1 cellular context compared by ENCODE assay signal in the genomic region with DNA sequence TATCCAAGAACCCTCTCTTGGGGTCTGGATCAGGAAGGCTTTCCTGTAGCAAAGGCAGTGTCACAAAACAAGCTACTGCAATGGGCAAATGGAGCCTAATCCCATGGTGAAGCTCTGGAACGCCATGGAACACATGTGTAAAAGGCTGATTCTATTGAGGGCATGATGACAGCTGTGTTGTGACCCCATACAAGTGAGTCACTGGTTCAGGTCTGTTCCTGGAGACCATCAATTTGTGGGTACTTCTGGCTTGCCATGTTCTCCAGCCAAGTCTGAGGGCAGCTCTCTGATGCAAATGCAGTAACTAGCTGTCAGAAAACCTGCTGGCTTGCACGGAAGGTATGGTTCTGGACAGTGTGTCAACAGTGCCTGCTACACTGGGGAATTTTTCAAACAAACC.
TF ChIP-seq lines count a peak whose summit lies in the region.

No MANE protein-coding gene starts in this region.

TF ChIP-seq in HepG2, 621 proteins besides CTCF, POLR2A, EP300 and RAD21 (continued from another document):
- TF ChIP-seq, protein P1, sequence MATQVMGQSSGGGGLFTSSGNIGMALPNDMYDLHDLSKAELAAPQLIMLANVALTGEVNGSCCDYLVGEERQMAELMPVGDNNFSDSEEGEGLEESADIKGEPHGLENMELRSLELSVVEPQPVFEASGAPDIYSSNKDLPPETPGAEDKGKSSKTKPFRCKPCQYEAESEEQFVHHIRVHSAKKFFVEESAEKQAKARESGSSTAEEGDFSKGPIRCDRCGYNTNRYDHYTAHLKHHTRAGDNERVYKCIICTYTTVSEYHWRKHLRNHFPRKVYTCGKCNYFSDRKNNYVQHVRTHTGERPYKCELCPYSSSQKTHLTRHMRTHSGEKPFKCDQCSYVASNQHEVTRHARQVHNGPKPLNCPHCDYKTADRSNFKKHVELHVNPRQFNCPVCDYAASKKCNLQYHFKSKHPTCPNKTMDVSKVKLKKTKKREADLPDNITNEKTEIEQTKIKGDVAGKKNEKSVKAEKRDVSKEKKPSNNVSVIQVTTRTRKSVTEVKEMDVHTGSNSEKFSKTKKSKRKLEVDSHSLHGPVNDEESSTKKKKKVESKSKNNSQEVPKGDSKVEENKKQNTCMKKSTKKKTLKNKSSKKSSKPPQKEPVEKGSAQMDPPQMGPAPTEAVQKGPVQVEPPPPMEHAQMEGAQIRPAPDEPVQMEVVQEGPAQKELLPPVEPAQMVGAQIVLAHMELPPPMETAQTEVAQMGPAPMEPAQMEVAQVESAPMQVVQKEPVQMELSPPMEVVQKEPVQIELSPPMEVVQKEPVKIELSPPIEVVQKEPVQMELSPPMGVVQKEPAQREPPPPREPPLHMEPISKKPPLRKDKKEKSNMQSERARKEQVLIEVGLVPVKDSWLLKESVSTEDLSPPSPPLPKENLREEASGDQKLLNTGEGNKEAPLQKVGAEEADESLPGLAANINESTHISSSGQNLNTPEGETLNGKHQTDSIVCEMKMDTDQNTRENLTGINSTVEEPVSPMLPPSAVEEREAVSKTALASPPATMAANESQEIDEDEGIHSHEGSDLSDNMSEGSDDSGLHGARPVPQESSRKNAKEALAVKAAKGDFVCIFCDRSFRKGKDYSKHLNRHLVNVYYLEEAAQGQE (IDR thresholded peaks at IDR 0.05; ENCODE audit: borderline replicate concordance in 1 of 2, low read depth in 1 of 2, low read length in 2 of 2) = no peak
- TF ChIP-seq HNF4A (CRISPR knock-in tag; IDR thresholded peaks at IDR 0.05) (no peak), MATR3 (CRISPR knock-in tag; IDR thresholded peaks at IDR 0.05) (no peak), ATM (IDR thresholded peaks at IDR 0.05; ENCODE audit: borderline replicate concordance) (no peak), KLF15 (CRISPR knock-in tag; IDR thresholded peaks at IDR 0.05; ENCODE audit: borderline replicate concordance) (no peak), ZNF382 (CRISPR knock-in tag; IDR thresholded peaks at IDR 0.05; ENCODE audit: borderline replicate concordance) (no peak), NCOR1 (IDR thresholded peaks at IDR 0.05; ENCODE audit: borderline replicate concordance, low read length) (no peak), DNMT1 (CRISPR knock-in tag; IDR thresholded peaks at IDR 0.05) (no peak), ZNF496 (CRISPR knock-in tag; IDR thresholded peaks at IDR 0.05; ENCODE audit: insufficient replicate concordance) (no peak), YY1 (IDR thresholded peaks at IDR 0.05; ENCODE audit: insufficient read depth, insufficient replicate concordance, low read depth, low read length) (no peak), ZNF567 (CRISPR knock-in tag; IDR thresholded peaks at IDR 0.05; ENCODE audit: borderline replicate concordance) (no peak)
- TF ChIP-seq, protein P2, sequence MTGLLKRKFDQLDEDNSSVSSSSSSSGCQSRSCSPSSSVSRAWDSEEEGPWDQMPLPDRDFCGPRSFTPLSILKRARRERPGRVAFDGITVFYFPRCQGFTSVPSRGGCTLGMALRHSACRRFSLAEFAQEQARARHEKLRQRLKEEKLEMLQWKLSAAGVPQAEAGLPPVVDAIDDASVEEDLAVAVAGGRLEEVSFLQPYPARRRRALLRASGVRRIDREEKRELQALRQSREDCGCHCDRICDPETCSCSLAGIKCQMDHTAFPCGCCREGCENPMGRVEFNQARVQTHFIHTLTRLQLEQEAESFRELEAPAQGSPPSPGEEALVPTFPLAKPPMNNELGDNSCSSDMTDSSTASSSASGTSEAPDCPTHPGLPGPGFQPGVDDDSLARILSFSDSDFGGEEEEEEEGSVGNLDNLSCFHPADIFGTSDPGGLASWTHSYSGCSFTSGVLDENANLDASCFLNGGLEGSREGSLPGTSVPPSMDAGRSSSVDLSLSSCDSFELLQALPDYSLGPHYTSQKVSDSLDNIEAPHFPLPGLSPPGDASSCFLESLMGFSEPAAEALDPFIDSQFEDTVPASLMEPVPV (CRISPR knock-in tag; IDR thresholded peaks at IDR 0.05) = no peak
- TF ChIP-seq, protein P3, sequence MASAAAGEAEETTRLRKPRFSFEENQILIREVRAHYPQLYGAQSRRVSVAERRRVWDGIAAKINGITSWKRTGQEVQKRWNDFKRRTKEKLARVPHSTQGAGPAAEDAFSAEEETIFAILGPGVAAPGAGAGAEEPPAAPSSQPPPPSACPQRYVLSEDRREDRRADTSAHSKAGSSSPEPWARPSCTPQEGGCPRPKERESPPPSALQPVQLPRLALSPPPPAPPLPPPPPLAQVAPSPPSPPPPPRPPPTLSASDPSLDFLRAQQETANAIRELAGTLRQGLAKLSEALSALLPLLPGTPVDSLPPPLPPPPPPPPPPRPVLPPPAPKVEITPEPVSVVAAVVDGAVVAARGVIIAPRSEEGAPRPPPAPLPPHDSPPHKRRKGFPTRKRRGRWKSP (CRISPR knock-in tag; IDR thresholded peaks at IDR 0.05) = no peak
- TF ChIP-seq, protein P4, sequence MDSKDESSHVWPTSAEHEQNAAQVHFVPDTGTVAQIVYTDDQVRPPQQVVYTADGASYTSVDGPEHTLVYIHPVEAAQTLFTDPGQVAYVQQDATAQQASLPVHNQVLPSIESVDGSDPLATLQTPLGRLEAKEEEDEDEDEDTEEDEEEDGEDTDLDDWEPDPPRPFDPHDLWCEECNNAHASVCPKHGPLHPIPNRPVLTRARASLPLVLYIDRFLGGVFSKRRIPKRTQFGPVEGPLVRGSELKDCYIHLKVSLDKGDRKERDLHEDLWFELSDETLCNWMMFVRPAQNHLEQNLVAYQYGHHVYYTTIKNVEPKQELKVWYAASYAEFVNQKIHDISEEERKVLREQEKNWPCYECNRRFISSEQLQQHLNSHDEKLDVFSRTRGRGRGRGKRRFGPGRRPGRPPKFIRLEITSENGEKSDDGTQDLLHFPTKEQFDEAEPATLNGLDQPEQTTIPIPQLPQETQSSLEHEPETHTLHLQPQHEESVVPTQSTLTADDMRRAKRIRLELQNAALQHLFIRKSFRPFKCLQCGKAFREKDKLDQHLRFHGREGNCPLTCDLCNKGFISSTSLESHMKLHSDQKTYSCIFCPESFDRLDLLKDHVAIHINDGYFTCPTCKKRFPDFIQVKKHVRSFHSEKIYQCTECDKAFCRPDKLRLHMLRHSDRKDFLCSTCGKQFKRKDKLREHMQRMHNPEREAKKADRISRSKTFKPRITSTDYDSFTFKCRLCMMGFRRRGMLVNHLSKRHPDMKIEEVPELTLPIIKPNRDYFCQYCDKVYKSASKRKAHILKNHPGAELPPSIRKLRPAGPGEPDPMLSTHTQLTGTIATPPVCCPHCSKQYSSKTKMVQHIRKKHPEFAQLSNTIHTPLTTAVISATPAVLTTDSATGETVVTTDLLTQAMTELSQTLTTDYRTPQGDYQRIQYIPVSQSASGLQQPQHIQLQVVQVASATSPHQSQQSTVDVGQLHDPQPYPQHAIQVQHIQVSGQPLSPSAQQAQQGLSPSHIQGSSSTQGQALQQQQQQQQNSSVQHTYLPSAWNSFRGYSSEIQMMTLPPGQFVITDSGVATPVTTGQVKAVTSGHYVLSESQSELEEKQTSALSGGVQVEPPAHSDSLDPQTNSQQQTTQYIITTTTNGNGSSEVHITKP (CRISPR knock-in tag; IDR thresholded peaks at IDR 0.05; ENCODE audit: low read depth) = no peak
- TF ChIP-seq, protein P5, sequence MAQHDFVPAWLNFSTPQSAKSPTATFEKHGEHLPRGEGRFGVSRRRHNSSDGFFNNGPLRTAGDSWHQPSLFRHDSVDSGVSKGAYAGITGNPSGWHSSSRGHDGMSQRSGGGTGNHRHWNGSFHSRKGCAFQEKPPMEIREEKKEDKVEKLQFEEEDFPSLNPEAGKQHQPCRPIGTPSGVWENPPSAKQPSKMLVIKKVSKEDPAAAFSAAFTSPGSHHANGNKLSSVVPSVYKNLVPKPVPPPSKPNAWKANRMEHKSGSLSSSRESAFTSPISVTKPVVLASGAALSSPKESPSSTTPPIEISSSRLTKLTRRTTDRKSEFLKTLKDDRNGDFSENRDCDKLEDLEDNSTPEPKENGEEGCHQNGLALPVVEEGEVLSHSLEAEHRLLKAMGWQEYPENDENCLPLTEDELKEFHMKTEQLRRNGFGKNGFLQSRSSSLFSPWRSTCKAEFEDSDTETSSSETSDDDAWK (CRISPR knock-in tag; IDR thresholded peaks at IDR 0.05) = no peak
- TF ChIP-seq, protein P6, sequence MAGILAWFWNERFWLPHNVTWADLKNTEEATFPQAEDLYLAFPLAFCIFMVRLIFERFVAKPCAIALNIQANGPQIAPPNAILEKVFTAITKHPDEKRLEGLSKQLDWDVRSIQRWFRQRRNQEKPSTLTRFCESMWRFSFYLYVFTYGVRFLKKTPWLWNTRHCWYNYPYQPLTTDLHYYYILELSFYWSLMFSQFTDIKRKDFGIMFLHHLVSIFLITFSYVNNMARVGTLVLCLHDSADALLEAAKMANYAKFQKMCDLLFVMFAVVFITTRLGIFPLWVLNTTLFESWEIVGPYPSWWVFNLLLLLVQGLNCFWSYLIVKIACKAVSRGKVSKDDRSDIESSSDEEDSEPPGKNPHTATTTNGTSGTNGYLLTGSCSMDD (CRISPR knock-in tag; IDR thresholded peaks at IDR 0.05) = no peak
- TF ChIP-seq, protein P7, sequence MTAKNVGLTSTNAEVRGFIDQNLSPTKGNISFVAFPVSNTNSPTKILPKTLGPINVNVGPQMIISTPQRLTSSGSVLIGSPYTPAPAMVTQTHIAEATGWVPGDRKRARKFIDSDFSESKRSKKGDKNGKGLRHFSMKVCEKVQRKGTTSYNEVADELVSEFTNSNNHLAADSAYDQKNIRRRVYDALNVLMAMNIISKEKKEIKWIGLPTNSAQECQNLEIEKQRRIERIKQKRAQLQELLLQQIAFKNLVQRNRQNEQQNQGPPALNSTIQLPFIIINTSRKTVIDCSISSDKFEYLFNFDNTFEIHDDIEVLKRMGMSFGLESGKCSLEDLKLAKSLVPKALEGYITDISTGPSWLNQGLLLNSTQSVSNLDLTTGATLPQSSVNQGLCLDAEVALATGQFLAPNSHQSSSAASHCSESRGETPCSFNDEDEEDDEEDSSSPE (CRISPR knock-in tag; IDR thresholded peaks at IDR 0.05) = no peak
- TF ChIP-seq, protein P8, sequence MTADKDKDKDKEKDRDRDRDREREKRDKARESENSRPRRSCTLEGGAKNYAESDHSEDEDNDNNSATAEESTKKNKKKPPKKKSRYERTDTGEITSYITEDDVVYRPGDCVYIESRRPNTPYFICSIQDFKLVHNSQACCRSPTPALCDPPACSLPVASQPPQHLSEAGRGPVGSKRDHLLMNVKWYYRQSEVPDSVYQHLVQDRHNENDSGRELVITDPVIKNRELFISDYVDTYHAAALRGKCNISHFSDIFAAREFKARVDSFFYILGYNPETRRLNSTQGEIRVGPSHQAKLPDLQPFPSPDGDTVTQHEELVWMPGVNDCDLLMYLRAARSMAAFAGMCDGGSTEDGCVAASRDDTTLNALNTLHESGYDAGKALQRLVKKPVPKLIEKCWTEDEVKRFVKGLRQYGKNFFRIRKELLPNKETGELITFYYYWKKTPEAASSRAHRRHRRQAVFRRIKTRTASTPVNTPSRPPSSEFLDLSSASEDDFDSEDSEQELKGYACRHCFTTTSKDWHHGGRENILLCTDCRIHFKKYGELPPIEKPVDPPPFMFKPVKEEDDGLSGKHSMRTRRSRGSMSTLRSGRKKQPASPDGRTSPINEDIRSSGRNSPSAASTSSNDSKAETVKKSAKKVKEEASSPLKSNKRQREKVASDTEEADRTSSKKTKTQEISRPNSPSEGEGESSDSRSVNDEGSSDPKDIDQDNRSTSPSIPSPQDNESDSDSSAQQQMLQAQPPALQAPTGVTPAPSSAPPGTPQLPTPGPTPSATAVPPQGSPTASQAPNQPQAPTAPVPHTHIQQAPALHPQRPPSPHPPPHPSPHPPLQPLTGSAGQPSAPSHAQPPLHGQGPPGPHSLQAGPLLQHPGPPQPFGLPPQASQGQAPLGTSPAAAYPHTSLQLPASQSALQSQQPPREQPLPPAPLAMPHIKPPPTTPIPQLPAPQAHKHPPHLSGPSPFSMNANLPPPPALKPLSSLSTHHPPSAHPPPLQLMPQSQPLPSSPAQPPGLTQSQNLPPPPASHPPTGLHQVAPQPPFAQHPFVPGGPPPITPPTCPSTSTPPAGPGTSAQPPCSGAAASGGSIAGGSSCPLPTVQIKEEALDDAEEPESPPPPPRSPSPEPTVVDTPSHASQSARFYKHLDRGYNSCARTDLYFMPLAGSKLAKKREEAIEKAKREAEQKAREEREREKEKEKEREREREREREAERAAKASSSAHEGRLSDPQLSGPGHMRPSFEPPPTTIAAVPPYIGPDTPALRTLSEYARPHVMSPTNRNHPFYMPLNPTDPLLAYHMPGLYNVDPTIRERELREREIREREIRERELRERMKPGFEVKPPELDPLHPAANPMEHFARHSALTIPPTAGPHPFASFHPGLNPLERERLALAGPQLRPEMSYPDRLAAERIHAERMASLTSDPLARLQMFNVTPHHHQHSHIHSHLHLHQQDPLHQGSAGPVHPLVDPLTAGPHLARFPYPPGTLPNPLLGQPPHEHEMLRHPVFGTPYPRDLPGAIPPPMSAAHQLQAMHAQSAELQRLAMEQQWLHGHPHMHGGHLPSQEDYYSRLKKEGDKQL (CRISPR knock-in tag; IDR thresholded peaks at IDR 0.05; ENCODE audit: low read depth) = no peak
- TF ChIP-seq, protein P9, sequence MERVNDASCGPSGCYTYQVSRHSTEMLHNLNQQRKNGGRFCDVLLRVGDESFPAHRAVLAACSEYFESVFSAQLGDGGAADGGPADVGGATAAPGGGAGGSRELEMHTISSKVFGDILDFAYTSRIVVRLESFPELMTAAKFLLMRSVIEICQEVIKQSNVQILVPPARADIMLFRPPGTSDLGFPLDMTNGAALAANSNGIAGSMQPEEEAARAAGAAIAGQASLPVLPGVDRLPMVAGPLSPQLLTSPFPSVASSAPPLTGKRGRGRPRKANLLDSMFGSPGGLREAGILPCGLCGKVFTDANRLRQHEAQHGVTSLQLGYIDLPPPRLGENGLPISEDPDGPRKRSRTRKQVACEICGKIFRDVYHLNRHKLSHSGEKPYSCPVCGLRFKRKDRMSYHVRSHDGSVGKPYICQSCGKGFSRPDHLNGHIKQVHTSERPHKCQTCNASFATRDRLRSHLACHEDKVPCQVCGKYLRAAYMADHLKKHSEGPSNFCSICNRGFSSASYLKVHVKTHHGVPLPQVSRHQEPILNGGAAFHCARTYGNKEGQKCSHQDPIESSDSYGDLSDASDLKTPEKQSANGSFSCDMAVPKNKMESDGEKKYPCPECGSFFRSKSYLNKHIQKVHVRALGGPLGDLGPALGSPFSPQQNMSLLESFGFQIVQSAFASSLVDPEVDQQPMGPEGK (CRISPR knock-in tag; IDR thresholded peaks at IDR 0.05) = no peak
